Comparison of ENCODE assay signal across 8 cellular contexts in the genomic region with DNA sequence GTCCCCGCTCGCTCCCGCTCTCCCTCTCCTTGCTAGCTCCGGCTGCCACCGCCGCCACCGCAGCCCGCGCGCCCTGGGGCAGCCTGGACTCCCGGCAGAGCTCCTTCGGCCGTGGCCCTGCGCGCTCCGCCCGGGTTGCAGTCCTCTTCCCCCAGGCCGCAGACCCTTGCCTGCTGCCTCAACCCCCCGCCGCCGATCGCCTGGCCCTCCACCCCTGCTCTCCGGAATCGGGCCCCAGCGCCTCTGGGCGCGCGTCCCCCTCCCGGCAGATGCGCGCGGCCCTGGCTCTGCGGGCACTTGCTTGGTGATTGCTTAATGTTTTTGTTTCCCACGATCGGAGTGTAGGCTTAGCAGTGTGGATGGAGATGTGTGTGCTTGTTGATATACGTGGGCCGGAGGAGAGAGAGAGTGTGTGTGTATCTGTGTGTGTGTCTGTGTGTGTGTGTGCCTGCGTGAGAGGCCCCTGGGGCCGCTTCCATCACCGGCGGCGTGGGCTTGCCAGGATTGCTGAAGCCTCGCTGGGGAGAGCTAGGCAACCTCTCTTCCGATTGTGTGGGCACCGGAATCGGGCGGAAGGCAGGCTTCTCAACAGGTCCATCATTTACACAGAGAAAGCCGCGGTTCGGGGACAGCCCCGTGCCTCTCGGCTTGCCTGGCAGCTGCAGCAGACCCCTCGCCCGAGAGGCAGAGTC.
DNase-seq lines count a peak whose midpoint lies in the region; ATAC-seq and TF ChIP-seq lines count a peak whose summit lies in the region.

No MANE protein-coding gene starts in this region.

- peak overlapping the region; percentile 85 for H3K4me2 ChIP-seq in parathyroid adenoma (ENCODE audit: low read length)

- no peaks in the 10 kb centered on the region for H3K9me3 ChIP-seq in parathyroid adenoma (ENCODE audit: control insufficient read depth, low read length)

- no peaks in the 10 kb centered on the region for H3K79me2 ChIP-seq in parathyroid adenoma

- peaks cover 3% of the 10 kb centered on the region for H3K4me1 ChIP-seq in parathyroid adenoma

- TF ChIP-seq CTCF in fibroblast of pulmonary artery (IDR thresholded peaks at IDR 0.05; ENCODE audit: low read length, missing control alignments) (no peak), parathyroid adenoma (IDR thresholded peaks at IDR 0.05) (no peak)

- H2AFZ ChIP-seq in parathyroid adenoma = peak overlapping the region; percentile 93

- no peaks in the 10 kb centered on the region for H3K27me3 ChIP-seq in parathyroid adenoma (ENCODE audit: control insufficient read depth, insufficient read depth, low read length)

- no peaks in the 10 kb centered on the region for H3K36me3 ChIP-seq in parathyroid adenoma (ENCODE audit: control insufficient read depth, insufficient read depth, low read length)

- peak overlapping the region; percentile 24 for H3K27ac ChIP-seq in parathyroid adenoma

- H3K9ac ChIP-seq in parathyroid adenoma = no peak overlapping the region

- peak; percentile 18 for DNase-seq in activated naive CD4-positive, alpha-beta T cell treated with Interleukin-2 at 50 U/mL for 16 hours
- no peak for DNase-seq in activated naive CD4-positive, alpha-beta T cell (lab: John Stamatoyannopoulos, UW)
- DNase-seq in activated CD4-positive, alpha-beta T cell treated with anti-CD3 and anti-CD28 coated beads, Interleukin-2, amount 50 U/mL, for 48 hours = peak; percentile 20 to 34
- DNase-seq in fibroblast of pulmonary artery (ENCODE audit: low read depth) (peak; percentile 55), GDM1 (lab: John Stamatoyannopoulos, UW) (no peak)

- H3K4me3 ChIP-seq in fibroblast of pulmonary artery (replicated peaks; ENCODE audit: low read depth, low read length) (peak overlapping the region; percentile 3), parathyroid adenoma (ENCODE audit: low read depth, low read length) (peak overlapping the region; percentile 59)

- ATAC-seq in GM19035 (IDR thresholded peaks at IDR 0.05; ENCODE audit: unreplicated experiment) (no peak), GM18502 (IDR thresholded peaks at IDR 0.05; ENCODE audit: poor library complexity, unreplicated experiment) (no peak)

Comparison
In these comparisons a context has a peak if more than half of its experiments do, and no peak if none do; other contexts are left out.
1. DNase-seq: peak in activated naive CD4-positive, alpha-beta T cell treated with Interleukin-2 at 50 U/mL for 16 hours (single experiment), activated CD4-positive, alpha-beta T cell treated with anti-CD3 and anti-CD28 coated beads, Interleukin-2, amount 50 U/mL, for 48 hours (2 of 2) and fibroblast of pulmonary artery (single experiment); none in activated naive CD4-positive, alpha-beta T cell (0 of 4) and GDM1 (single experiment).